In the genomic region with DNA sequence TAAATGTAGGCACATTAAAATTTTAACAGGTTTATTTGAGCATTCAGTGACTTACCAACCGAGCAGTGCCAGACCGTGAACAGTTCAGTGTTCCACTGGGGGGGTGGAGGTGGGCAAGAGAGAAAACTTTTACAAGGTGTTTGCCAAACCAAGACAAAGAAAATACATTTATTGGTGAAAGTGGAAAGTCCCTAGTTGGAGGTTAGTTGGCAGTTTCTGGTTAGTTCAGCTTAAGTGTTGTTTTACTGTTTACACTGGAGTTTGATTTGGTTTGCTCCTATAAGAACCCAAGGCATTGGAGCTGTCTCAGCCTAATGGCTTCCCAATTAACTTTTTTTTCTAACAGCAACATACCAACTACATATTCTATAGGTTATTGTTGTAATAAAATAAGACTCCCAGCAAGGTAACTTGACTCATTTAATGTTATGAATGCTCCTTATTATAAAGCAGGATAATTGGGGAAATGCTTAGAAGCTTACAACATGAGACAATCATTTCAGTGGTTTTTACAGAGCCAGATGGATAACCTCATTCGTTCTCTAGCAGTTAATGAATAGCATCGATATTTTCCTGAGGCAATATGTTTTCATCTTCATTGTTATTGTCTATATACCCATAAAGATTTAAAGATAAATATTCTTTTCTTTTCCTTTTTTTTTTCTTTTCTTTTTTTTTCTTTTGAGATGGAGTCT, we compare ENCODE assay signal across 1 cellular context.
A peak's percentile ranks its signal among the peaks of the same experiment; 100 is the strongest.
TF ChIP-seq lines count a peak whose summit lies in the region.

No MANE protein-coding gene starts in this region.

TF ChIP-seq in K562, 482 proteins besides CTCF, POLR2A, EP300 and RAD21 (continued from another document):
- TF ChIP-seq, protein P1, sequence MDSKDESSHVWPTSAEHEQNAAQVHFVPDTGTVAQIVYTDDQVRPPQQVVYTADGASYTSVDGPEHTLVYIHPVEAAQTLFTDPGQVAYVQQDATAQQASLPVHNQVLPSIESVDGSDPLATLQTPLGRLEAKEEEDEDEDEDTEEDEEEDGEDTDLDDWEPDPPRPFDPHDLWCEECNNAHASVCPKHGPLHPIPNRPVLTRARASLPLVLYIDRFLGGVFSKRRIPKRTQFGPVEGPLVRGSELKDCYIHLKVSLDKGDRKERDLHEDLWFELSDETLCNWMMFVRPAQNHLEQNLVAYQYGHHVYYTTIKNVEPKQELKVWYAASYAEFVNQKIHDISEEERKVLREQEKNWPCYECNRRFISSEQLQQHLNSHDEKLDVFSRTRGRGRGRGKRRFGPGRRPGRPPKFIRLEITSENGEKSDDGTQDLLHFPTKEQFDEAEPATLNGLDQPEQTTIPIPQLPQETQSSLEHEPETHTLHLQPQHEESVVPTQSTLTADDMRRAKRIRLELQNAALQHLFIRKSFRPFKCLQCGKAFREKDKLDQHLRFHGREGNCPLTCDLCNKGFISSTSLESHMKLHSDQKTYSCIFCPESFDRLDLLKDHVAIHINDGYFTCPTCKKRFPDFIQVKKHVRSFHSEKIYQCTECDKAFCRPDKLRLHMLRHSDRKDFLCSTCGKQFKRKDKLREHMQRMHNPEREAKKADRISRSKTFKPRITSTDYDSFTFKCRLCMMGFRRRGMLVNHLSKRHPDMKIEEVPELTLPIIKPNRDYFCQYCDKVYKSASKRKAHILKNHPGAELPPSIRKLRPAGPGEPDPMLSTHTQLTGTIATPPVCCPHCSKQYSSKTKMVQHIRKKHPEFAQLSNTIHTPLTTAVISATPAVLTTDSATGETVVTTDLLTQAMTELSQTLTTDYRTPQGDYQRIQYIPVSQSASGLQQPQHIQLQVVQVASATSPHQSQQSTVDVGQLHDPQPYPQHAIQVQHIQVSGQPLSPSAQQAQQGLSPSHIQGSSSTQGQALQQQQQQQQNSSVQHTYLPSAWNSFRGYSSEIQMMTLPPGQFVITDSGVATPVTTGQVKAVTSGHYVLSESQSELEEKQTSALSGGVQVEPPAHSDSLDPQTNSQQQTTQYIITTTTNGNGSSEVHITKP (IDR thresholded peaks at IDR 0.05; ENCODE audit: partially characterized antibody), result peak; percentile 23
TF ChIP-seq in K562: peak in this region for 1.
